Comparison of ENCODE assay signal across 8 cellular contexts in the genomic region with DNA sequence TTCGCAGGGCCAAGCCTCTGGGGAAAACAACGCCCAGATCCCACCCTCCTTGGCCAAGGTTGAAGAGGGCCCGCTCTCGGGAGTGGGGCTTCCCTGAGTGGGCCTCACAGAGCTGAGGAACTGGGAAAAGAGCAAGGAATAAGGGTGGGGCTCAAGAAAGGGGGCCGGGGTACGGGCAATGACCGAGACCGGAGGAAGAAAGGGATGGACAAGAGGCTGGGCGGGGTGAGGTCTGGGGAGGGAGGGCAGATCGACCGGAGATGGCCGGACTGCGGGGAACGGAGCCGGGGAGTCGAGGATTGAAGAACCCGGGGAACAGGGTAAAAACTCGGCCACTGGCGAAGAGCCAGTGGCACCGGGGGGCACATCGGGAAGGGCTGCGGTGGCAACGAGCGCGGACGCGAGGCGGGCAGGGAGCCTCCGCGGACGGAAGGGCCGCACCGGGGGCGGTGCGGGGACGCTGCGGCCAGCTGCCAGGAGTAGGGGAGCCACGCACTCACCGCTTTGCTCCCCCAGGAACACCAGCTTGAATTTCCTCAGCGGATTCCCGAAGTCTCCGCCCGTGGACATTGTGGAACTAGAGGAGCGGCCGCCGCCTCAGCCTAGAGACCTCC. TPM values are rescaled to one million over a fixed set of nuclear protein-coding genes. Genes with fewer than 3 reads are reported as not detected.
A peak's percentile ranks its signal among the peaks of the same experiment; 100 is the strongest.
DNase-seq lines count a peak whose midpoint lies in the region; ATAC-seq and TF ChIP-seq lines count a peak whose summit lies in the region.

No MANE protein-coding gene starts in this region.

- H3K36me3 Mint-ChIP-seq in activated CD4-positive, alpha-beta T cell treated with anti-CD3 and anti-CD28 coated beads for 36 hours (ENCODE audit: low read depth): peaks cover 12% of the 10 kb centered on the region
- H3K36me3 Mint-ChIP-seq in central memory CD8-positive, alpha-beta T cell (ENCODE audit: insufficient read depth): peaks cover 12% of the 10 kb centered on the region

- no peaks in the 10 kb centered on the region for H3K27me3 ChIP-seq in layer of hippocampus (ENCODE audit: control insufficient read depth, insufficient read depth, low read length)

- H3K4me1 Mint-ChIP-seq in activated CD4-positive, alpha-beta T cell treated with anti-CD3 and anti-CD28 coated beads for 36 hours: peaks cover 22% of the 10 kb centered on the region
- peaks cover 39% of the 10 kb centered on the region for H3K4me1 Mint-ChIP-seq in central memory CD8-positive, alpha-beta T cell

- TF ChIP-seq CTCF in RWPE1 (conservative IDR thresholded peaks at IDR 0.05; ENCODE audit: low read depth): no peak

- ATAC-seq in activated CD4-positive, alpha-beta T cell treated with anti-CD3 and anti-CD28 coated beads for 36 hours: no peak
- peak; percentile 7 for ATAC-seq in HG02884 (IDR thresholded peaks at IDR 0.05; ENCODE audit: unreplicated experiment)
- no peak for ATAC-seq in central memory CD8-positive, alpha-beta T cell (replicated peaks; ENCODE audit: extremely low read depth, poor library complexity, severe bottlenecking)

- H3K27ac Mint-ChIP-seq in activated CD4-positive, alpha-beta T cell treated with anti-CD3 and anti-CD28 coated beads for 36 hours: peak overlapping the region; percentile 86
- H3K27ac Mint-ChIP-seq in central memory CD8-positive, alpha-beta T cell (ENCODE audit: low read depth): peak overlapping the region; percentile 92

- DNase-seq in activated CD4-positive, alpha-beta T cell treated with anti-CD3 and anti-CD28 coated beads for 36 hours: peak; percentile 31
- DNase-seq in activated CD4-positive, alpha-beta T cell treated with anti-CD3 and anti-CD28 coated beads, Interleukin-2, amount 50 U/mL, for 4 hours: no peak
- peak; percentile 32 for DNase-seq in RWPE1 (ENCODE audit: low spot score)
- DNase-seq in central memory CD8-positive, alpha-beta T cell (ENCODE audit: low spot score in 2 of 2): no peak
- DNase-seq in stimulated activated CD8-positive, alpha-beta memory T cell treated with anti-CD3 and anti-CD28 coated beads, Interleukin-2, amount 100 ng/mL, for 48 hours (ENCODE audit: low read depth in 2 of 2): peak; percentile 1 to 9
- DNase-seq in NCI-H2029 treated with DMSO at 0.1 percent for 48 hours (lab: John Stamatoyannopoulos, UW): no peak

- H3K27ac ChIP-seq in RWPE1 (peak overlapping the region; percentile 96), layer of hippocampus (ENCODE audit: low read depth, low read length) (peak overlapping the region; percentile 95)

- no peaks in the 10 kb centered on the region for H3K9me3 Mint-ChIP-seq in activated CD4-positive, alpha-beta T cell treated with anti-CD3 and anti-CD28 coated beads for 36 hours (ENCODE audit: low read depth)
- H3K9me3 Mint-ChIP-seq in central memory CD8-positive, alpha-beta T cell: no peaks in the 10 kb centered on the region

- POLR2A ChIA-PET in activated CD4-positive, alpha-beta T cell treated with anti-CD3 and anti-CD28 coated beads for 36 hours (lab: Charles Lee): interaction anchor here (0.6 to 3.5 kb wide), 4 partner anchors 19 to 733 kb away, joined by 3 to 40 read pairs (median 4); partner anchors contain the start of gene LIPT2
- POLR2A ChIA-PET in RWPE1 (lab: Yijun Ruan, JAX; ENCODE audit: low non-redundant PET): interaction anchor here (0.5 to 2.1 kb wide), 3 partner anchors 14 to 86 kb away, joined by 3 to 11 read pairs (median 4); no protein-coding TSS in a partner anchor

- intact Hi-C loops in activated CD4-positive, alpha-beta T cell treated with anti-CD3 and anti-CD28 coated beads for 36 hours (cut with DNase I, micrococcal nuclease): loop anchor here (2.0 to 5.0 kb wide), 4 partner anchors 27 to 945 kb away; partner anchors contain the start of genes ATG16L2 (in 1 of the 2), C2CD3 (in 1 of the 2), FCHSD2 (in 1 of the 2) and MRPL48 (in 1 of the 2)

- no peaks in the 10 kb centered on the region for H3K27me3 Mint-ChIP-seq in activated CD4-positive, alpha-beta T cell treated with anti-CD3 and anti-CD28 coated beads for 36 hours
- H3K27me3 Mint-ChIP-seq in central memory CD8-positive, alpha-beta T cell: no peaks in the 10 kb centered on the region

- peak overlapping the region; percentile 97 for H3K4me3 Mint-ChIP-seq in activated CD4-positive, alpha-beta T cell treated with anti-CD3 and anti-CD28 coated beads for 36 hours
- H3K4me3 Mint-ChIP-seq in central memory CD8-positive, alpha-beta T cell: peak overlapping the region; percentile 92

- CTCF ChIA-PET in activated CD4-positive, alpha-beta T cell treated with anti-CD3 and anti-CD28 coated beads for 36 hours (lab: Charles Lee): interaction anchor here (1.2 to 4.8 kb wide), 3 partner anchors 12 to 66 kb away, joined by 3 to 53 read pairs (median 4); no protein-coding TSS in a partner anchor
- CTCF ChIA-PET in RWPE1 (lab: Yijun Ruan, JAX): interaction anchor here (0.6 to 0.7 kb wide), 3 partner anchors 242 to 1036 kb away, joined by 3 to 4 read pairs (median 3); no protein-coding TSS in a partner anchor

RNA-seq across cellular contexts. Expression of gene RAB6A, which starts 0.7 kb away (rescaled TPM):
- total RNA-seq in activated CD4-positive, alpha-beta T cell treated with anti-CD3 and anti-CD28 coated beads for 36 hours: 10 to 100 TPM; 57.9 to 58.9 TPM

RNA-seq across cellular contexts. Expression of gene MRPL48, which starts 27.5 kb away (rescaled TPM):
- total RNA-seq in activated CD4-positive, alpha-beta T cell treated with anti-CD3 and anti-CD28 coated beads for 36 hours: 10 to 100 TPM; 48.5 to 52.0 TPM

Comparison
In these comparisons a context has a peak if more than half of its experiments do, and no peak if none do; other contexts are left out.
1. DNase-seq: peak in activated CD4-positive, alpha-beta T cell treated with anti-CD3 and anti-CD28 coated beads for 36 hours (single experiment), RWPE1 (single experiment) and stimulated activated CD8-positive, alpha-beta memory T cell treated with anti-CD3 and anti-CD28 coated beads, Interleukin-2, amount 100 ng/mL, for 48 hours (2 of 2); none in activated CD4-positive, alpha-beta T cell treated with anti-CD3 and anti-CD28 coated beads, Interleukin-2, amount 50 U/mL, for 4 hours (0 of 2), central memory CD8-positive, alpha-beta T cell (0 of 2) and NCI-H2029 treated with DMSO at 0.1 percent for 48 hours (single experiment).